In genomic region chr3:112101946-112102345, GRCh38 we compare ENCODE assay signal across 15 cellular contexts. TPM values are rescaled to one million over a fixed set of nuclear protein-coding genes. Genes with fewer than 3 reads are reported as not detected.
DNase-seq lines count a peak whose midpoint lies in the region; ATAC-seq and TF ChIP-seq lines count a peak whose summit lies in the region.
"Had no signal": no experiment of that assay in that cellular context is flagged by ENCODE, and none has a peak within 500 bp of the region (broad histone marks: within the 10 kb centered on the region; RNA-seq: fewer than 3 reads in every experiment).

No MANE protein-coding gene starts in this region.

- DNase-seq in AG20443 (ENCODE audit: low spot score) (peak; percentile 50), brain microvascular endothelial cell (peak; percentile 85), kidney tubule cell (ENCODE audit: low spot score) (peak; percentile 100), AML-193 (lab: John Stamatoyannopoulos, UW) (no peak), gastrocnemius medialis (no peak), cerebellar nuclear complex (lab: John Stamatoyannopoulos, UW) (no peak)
- DNase-seq in activated CD4-positive, alpha-beta T cell treated with anti-CD3 and anti-CD28 coated beads for 1 hour, result no peak
- DNase-seq: amygdala; effector CD8-positive, alpha-beta T cell; MM.1S; NCI-H345; Peyer's patch; stimulated activated CD4-positive, alpha-beta T cell treated with anti-CD3 and anti-CD28 coated beads, Interleukin-1b, Interleukin-23, amount 100 ng/mL, for 48 hours had no signal

- no peak for ATAC-seq in gastrocnemius medialis
- ATAC-seq: stimulated activated memory B cell treated with anti-CD40 and anti-IgM and Interleukin-4, amounts not matched to agents 10 μg/mL and 1 μg/mL and 100 μg/mL, for 72 hours had no signal

- H3K9me3 ChIP-seq in HUES48 (ENCODE audit: control insufficient read depth, insufficient read depth, low read length), result no peaks in the 10 kb centered on the region
- H3K9me3 ChIP-seq in gastrocnemius medialis, result no peaks in the 10 kb centered on the region
- H3K9me3 ChIP-seq: Peyer's patch had no signal

- no peak overlapping the region for H3K9ac ChIP-seq in HUES48 (ENCODE audit: low read depth, low read length)

- no peak for TF ChIP-seq POLR2A in gastrocnemius medialis (IDR thresholded peaks at IDR 0.05)

- intact Hi-C loops in gastrocnemius medialis (cut with DNase I; ENCODE audit: low total_unique reads), result no loop called here

- peak overlapping the region; percentile 7 for H3K27ac ChIP-seq in HUES48 (ENCODE audit: low read depth, low read length)
- H3K27ac ChIP-seq in brain microvascular endothelial cell, result peak overlapping the region; percentile 35
- H3K27ac ChIP-seq in gastrocnemius medialis, result no peak overlapping the region
- H3K27ac ChIP-seq: Peyer's patch had no signal

- H3K36me3 ChIP-seq in HUES48 (ENCODE audit: control insufficient read depth, insufficient read depth, low read length) (peaks cover 14% of the 10 kb centered on the region; the same call in 1 of the 2 replicates), brain microvascular endothelial cell (replicated peaks) (peaks cover 3% of the 10 kb centered on the region), gastrocnemius medialis (no peaks in the 10 kb centered on the region)

- TF ChIP-seq CTCF in brain microvascular endothelial cell (IDR thresholded peaks at IDR 0.05; ENCODE audit: low read depth, low read length, missing control alignments) (no peak), gastrocnemius medialis (IDR thresholded peaks at IDR 0.05 in 4 of 5, conservative IDR thresholded peaks at IDR 0.05 in 1 of 5) (no peak)

- H3K27me3 ChIP-seq in HUES48 (ENCODE audit: control insufficient read depth, insufficient read depth, low read length) (no peaks in the 10 kb centered on the region), brain microvascular endothelial cell (replicated peaks) (no peaks in the 10 kb centered on the region), gastrocnemius medialis (no peaks in the 10 kb centered on the region)
- H3K27me3 ChIP-seq: Peyer's patch had no signal

- H3K4me3 ChIP-seq in HUES48 (ENCODE audit: low read depth, low read length), result no peak overlapping the region
- no peak overlapping the region for H3K4me3 ChIP-seq in brain microvascular endothelial cell (ENCODE audit: low read depth, low read length)
- no peak overlapping the region for H3K4me3 ChIP-seq in gastrocnemius medialis
- H3K4me3 ChIP-seq: Peyer's patch had no signal

- in situ Hi-C loops in brain microvascular endothelial cell (cut with HindIII; ENCODE audit: low pct_ligation_motif_present, low sequenced_read_pairs) (no loop called here), gastrocnemius medialis (cut with MboI; ENCODE audit: low sequenced_read_pairs in 4 of 4) (loop anchor here in 1 of 4 donors (25.0 kb wide), 1 partner anchor 410 kb away; no protein-coding TSS in a partner anchor)

- H3K4me1 ChIP-seq in HUES48 (ENCODE audit: control insufficient read depth, insufficient read depth, low read length) (no peaks in the 10 kb centered on the region; the same call in 1 of the 2 replicates), gastrocnemius medialis (no peaks in the 10 kb centered on the region)
- H3K4me1 ChIP-seq: Peyer's patch had no signal

RNA-seq across cellular contexts. Expression of gene C3orf52, which starts 15.8 kb away (rescaled TPM):
- total RNA-seq in gastrocnemius medialis, result 1 to 10 TPM in 1 of 4 donors, under 1 TPM in 3; 0.39 to 1.1 (median 0.82) TPM

RNA-seq across cellular contexts. Expression of gene GCSAM, which starts 31.1 kb away (rescaled TPM):
- not detected for total RNA-seq in gastrocnemius medialis

Comparison
In these comparisons a context has a peak if more than half of its experiments do, and no peak if none do; other contexts are left out.
1. DNase-seq: peak in AG20443 (single experiment), brain microvascular endothelial cell (single experiment) and kidney tubule cell (single experiment); none in AML-193 (0 of 2), gastrocnemius medialis (0 of 2), cerebellar nuclear complex (0 of 2) and activated CD4-positive, alpha-beta T cell treated with anti-CD3 and anti-CD28 coated beads for 1 hour (single experiment).
2. H3K27ac ChIP-seq: peak in HUES48 (single experiment) and brain microvascular endothelial cell (single experiment); none in gastrocnemius medialis (0 of 4).